ENCODE assay signal across 8 cellular contexts in the genomic region with DNA sequence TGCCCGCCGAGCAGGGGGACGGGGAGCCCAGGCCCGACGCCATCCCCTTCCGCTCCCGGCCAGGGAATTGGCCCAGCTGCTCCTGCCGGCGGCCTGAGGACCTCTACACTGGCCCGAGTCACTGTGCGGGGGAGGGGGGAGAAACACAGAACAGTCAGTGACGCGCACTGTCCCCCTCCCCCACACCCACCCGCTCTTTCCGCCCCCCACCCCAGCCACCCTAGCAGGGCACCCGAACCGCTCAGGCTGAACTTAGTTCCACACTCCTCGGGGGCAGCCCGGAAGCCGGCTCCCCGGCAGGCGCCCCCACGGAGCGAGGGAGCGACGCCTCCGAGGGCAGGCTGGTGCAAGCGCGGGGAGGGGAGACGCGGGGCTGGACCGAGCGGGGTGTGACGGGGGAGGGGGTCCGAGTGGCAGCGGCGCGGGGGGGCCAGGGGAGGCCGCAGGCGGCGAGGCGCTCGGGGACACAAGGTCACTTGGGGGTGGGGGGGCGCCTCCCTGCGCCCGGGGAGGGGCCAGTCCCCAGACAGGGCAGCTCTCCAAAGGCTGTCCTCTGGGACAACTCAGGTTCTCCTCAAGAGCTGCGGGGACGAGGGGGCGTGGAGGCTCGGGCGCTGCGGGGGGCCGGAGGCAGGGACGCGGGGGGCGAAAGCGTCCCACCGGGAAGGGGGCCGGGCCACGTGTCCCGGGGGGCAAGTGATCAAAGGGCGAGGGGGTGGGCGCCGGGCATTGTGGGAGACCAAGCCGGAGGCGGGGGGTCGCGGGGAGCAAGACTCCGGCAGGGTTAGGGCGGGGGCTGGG. TPM values are rescaled to one million over a fixed set of nuclear protein-coding genes. Genes with fewer than 3 reads are reported as not detected.
A peak's percentile ranks its signal among the peaks of the same experiment; 100 is the strongest.
DNase-seq lines count a peak whose midpoint lies in the region; TF ChIP-seq lines count a peak whose summit lies in the region.

No MANE protein-coding gene starts in this region.

- H3K4me3 ChIP-seq in neuronal stem cell (ENCODE audit: low read length in 2 of 2) = peak overlapping the region; percentile 67 to 86

- peak overlapping the region; percentile 78 for H2BK15ac ChIP-seq in neuronal stem cell (ENCODE audit: low read length)

- no CpG with 5 or more reads among the region's 70 CpGs for WGBS in neuronal stem cell (ENCODE audit: extremely low coverage in 2 of 2, insufficient read length in 2 of 2, insufficient replicate concordance in 1 of 2), 2 donors

- H4K91ac ChIP-seq in neuronal stem cell (ENCODE audit: low read depth, low read length, poor library complexity) = no peak overlapping the region

- no peaks in the 10 kb centered on the region for H3K27me3 ChIP-seq in neuronal stem cell (ENCODE audit: control insufficient read depth in 3 of 3, insufficient read depth in 3 of 3, low read depth in 1 of 3, low read length in 3 of 3)

- H3K36me3 ChIP-seq in neuronal stem cell (replicated peaks in 1 of 2; ENCODE audit: control insufficient read depth in 2 of 2, insufficient read depth in 2 of 2, low read length in 2 of 2) = peaks cover 17 to 45% of the 10 kb centered on the region in 2 donors

- H2BK120ac ChIP-seq in neuronal stem cell (ENCODE audit: low read depth, low read length) = no peak overlapping the region

- peak overlapping the region; percentile 97 for H3K4me2 ChIP-seq in neuronal stem cell (ENCODE audit: insufficient read depth, low read length, poor library complexity, severe bottlenecking)

- peak overlapping the region; percentile 61 for H2AFZ ChIP-seq in neuronal stem cell (ENCODE audit: low read length)

- H3K18ac ChIP-seq in neuronal stem cell (ENCODE audit: low read length) = peak overlapping the region; percentile 98

- H3K23ac ChIP-seq in neuronal stem cell (ENCODE audit: low read depth, low read length, poor library complexity) = peak overlapping the region; percentile 35

- peaks cover 6% of the 10 kb centered on the region for H3K79me1 ChIP-seq in neuronal stem cell (ENCODE audit: low read depth, low read length)

- peak overlapping the region; percentile 95 for H2AK5ac ChIP-seq in neuronal stem cell (ENCODE audit: low read depth, low read length)

- H2BK5ac ChIP-seq in neuronal stem cell (ENCODE audit: low read length) = peak overlapping the region; percentile 84

- H2BK12ac ChIP-seq in neuronal stem cell (ENCODE audit: low read length) = no peak overlapping the region

- H3K27ac ChIP-seq in neuronal stem cell (replicated peaks; ENCODE audit: low read length) = peak overlapping the region; percentile 90

- peak; percentile 17 for TF ChIP-seq POLR2A in GM18526 (IDR thresholded peaks at IDR 0.05; ENCODE audit: extremely low read depth, insufficient read length)

- H3K4ac ChIP-seq in neuronal stem cell (ENCODE audit: low read length) = no peak overlapping the region

- peak; percentile 51 for DNase-seq in activated gamma-delta T cell treated with anti-CD3 and anti-CD28 coated beads, Interleukin-2, amount 50 U/mL, for 16 hours (ENCODE audit: low read depth)
- DNase-seq in germinal center (ENCODE audit: low spot score) (peak; percentile 85), neuronal stem cell (ENCODE audit: low spot score) (no peak), ureter (ENCODE audit: low spot score) (peak; percentile 73), NCI-H1436 treated with DMSO at 0.1 percent for 48 hours (lab: John Stamatoyannopoulos, UW) (no peak), NCI-H128 (lab: John Stamatoyannopoulos, UW; ENCODE audit: unreplicated experiment) (no peak)

- H3K9ac ChIP-seq in neuronal stem cell (ENCODE audit: low read depth, low read length, poor library complexity) = peak overlapping the region; percentile 95

- H4K8ac ChIP-seq in neuronal stem cell (ENCODE audit: low read depth, low read length) = no peak overlapping the region

- peak overlapping the region; percentile 84 for H3K14ac ChIP-seq in neuronal stem cell (ENCODE audit: low read length)

- H3K9me3 ChIP-seq in neuronal stem cell (replicated peaks in 1 of 2; ENCODE audit: control insufficient read depth in 2 of 2, insufficient read depth in 1 of 2, low read depth in 1 of 2, low read length in 2 of 2) = no peaks in the 10 kb centered on the region

- H3K4me1 ChIP-seq in neuronal stem cell (ENCODE audit: control insufficient read depth in 2 of 2, insufficient read depth in 1 of 2, low read depth in 1 of 2, low read length in 2 of 2) = peaks cover 38 to 40% of the 10 kb centered on the region in 2 donors

TF ChIP-seq in PFSK-1, 5 proteins besides CTCF, POLR2A, EP300 and RAD21:
- peak; percentile 51 for TF ChIP-seq FOXP2 (optimal IDR thresholded peaks at IDR 0.05; ENCODE audit: borderline replicate concordance, extremely low read depth, extremely low read length, insufficient read depth)
- TF ChIP-seq, protein P1, sequence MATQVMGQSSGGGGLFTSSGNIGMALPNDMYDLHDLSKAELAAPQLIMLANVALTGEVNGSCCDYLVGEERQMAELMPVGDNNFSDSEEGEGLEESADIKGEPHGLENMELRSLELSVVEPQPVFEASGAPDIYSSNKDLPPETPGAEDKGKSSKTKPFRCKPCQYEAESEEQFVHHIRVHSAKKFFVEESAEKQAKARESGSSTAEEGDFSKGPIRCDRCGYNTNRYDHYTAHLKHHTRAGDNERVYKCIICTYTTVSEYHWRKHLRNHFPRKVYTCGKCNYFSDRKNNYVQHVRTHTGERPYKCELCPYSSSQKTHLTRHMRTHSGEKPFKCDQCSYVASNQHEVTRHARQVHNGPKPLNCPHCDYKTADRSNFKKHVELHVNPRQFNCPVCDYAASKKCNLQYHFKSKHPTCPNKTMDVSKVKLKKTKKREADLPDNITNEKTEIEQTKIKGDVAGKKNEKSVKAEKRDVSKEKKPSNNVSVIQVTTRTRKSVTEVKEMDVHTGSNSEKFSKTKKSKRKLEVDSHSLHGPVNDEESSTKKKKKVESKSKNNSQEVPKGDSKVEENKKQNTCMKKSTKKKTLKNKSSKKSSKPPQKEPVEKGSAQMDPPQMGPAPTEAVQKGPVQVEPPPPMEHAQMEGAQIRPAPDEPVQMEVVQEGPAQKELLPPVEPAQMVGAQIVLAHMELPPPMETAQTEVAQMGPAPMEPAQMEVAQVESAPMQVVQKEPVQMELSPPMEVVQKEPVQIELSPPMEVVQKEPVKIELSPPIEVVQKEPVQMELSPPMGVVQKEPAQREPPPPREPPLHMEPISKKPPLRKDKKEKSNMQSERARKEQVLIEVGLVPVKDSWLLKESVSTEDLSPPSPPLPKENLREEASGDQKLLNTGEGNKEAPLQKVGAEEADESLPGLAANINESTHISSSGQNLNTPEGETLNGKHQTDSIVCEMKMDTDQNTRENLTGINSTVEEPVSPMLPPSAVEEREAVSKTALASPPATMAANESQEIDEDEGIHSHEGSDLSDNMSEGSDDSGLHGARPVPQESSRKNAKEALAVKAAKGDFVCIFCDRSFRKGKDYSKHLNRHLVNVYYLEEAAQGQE (IDR thresholded peaks at IDR 0.05; ENCODE audit: insufficient read depth in 1 of 2, low read depth in 2 of 2, low read length in 2 of 2) = no peak
- peak; percentile 47; the same call in 1 of the 2 replicates for TF ChIP-seq SIN3A (IDR thresholded peaks at IDR 0.05; ENCODE audit: borderline replicate concordance, insufficient read depth, low read length)

RNA-seq across cellular contexts. Expression of a gene that starts 0.6 kb away (rescaled TPM):
- 136 TPM for polyA plus RNA-seq in PFSK-1 (2012; ENCODE audit: insufficient read length, low read depth)
- polyA plus RNA-seq in neuronal stem cell (2013, experiment 1 of 2) = 187 TPM
- polyA plus RNA-seq in neuronal stem cell (2013, experiment 2 of 2) = 185 TPM
- total RNA-seq in ureter = 232 TPM

RNA-seq across cellular contexts. Expression of a gene that starts 29.2 kb away (rescaled TPM):
- polyA plus RNA-seq in PFSK-1 (2012; ENCODE audit: insufficient read length, low read depth) = 0.15 TPM
- polyA plus RNA-seq in neuronal stem cell (2013, experiment 1 of 2) = 0.17 TPM
- 0.11 TPM for polyA plus RNA-seq in neuronal stem cell (2013, experiment 2 of 2)
- total RNA-seq in ureter = 13.6 TPM

RNA-seq across cellular contexts. Expression of a gene that starts 38.4 kb away (rescaled TPM):
- polyA plus RNA-seq in PFSK-1 (2012; ENCODE audit: insufficient read length, low read depth) = 108 TPM
- polyA plus RNA-seq in neuronal stem cell (2013, experiment 1 of 2) = 27.0 TPM
- polyA plus RNA-seq in neuronal stem cell (2013, experiment 2 of 2) = 24.3 TPM
- 51.7 TPM for total RNA-seq in ureter

RNA-seq across cellular contexts. Expression of a gene that starts 40.7 kb away (rescaled TPM):
- 1.2 TPM for polyA plus RNA-seq in PFSK-1 (2012; ENCODE audit: insufficient read length, low read depth)
- 3.4 TPM for polyA plus RNA-seq in neuronal stem cell (2013, experiment 1 of 2)
- 2.5 TPM for polyA plus RNA-seq in neuronal stem cell (2013, experiment 2 of 2)
- 2.3 TPM for total RNA-seq in ureter

RNA-seq across cellular contexts. Expression of a gene that starts 50.7 kb away (rescaled TPM):
- 26.4 TPM for polyA plus RNA-seq in PFSK-1 (2012; ENCODE audit: insufficient read length, low read depth)
- polyA plus RNA-seq in neuronal stem cell (2013, experiment 1 of 2) = 11.5 TPM
- 10.5 TPM for polyA plus RNA-seq in neuronal stem cell (2013, experiment 2 of 2)
- total RNA-seq in ureter = 13.7 TPM

Comparison
In these comparisons a context has a peak if more than half of its experiments do, and no peak if none do; other contexts are left out.
1. DNase-seq: peak in activated gamma-delta T cell treated with anti-CD3 and anti-CD28 coated beads, Interleukin-2, amount 50 U/mL, for 16 hours (single experiment), germinal center (single experiment) and ureter (single experiment); none in neuronal stem cell (single experiment), NCI-H1436 treated with DMSO at 0.1 percent for 48 hours (single experiment) and NCI-H128 (single experiment).